In the genomic region with DNA sequence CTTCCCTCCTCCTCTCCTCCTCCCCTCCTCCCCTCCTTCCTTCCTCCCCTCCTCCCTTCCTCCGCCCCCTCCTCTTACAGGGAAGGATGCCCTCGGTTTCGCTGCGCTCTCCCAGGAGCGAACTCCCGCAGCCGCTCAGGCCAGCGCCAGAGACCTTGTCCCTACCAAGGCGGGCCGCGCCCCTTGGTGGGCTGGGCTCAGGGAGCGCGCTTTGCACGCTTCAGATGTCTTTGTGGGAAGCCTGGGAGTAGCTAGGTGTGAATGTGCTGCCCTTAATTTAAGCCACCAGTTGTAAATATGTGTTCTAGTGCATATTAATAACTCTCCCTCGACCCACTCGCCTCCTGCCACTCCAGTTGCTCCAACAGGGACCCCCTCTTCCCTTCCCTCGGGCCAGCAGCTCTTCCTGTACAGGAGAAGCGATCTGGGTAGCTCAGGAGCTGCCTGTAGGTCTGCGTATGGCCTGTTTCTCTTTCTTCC, we compare ENCODE assay signal across 7 cellular contexts. TPM values are rescaled to one million over a fixed set of nuclear protein-coding genes. Genes with fewer than 3 reads are reported as not detected.
DNase-seq lines count a peak whose midpoint lies in the region; ATAC-seq and TF ChIP-seq lines count a peak whose summit lies in the region.

No MANE protein-coding gene starts in this region.

- no peak overlapping the region for H3K56ac ChIP-seq in H9 (ENCODE audit: insufficient read length, low read depth, low read length)

- no peaks in the 10 kb centered on the region for H3K36me3 ChIP-seq in PC-9 (ENCODE audit: low read depth)
- H3K36me3 ChIP-seq in mesenchymal stem cell (ENCODE audit: control insufficient read depth in 1 of 2, insufficient read depth in 2 of 2, low read depth in 1 of 2, low read length in 2 of 2), result no peaks in the 10 kb centered on the region
- H3K36me3 ChIP-seq in upper lobe of left lung, result no peaks in the 10 kb centered on the region

- H3K4me3 Mint-ChIP-seq in H9, result peak overlapping the region; percentile 65 to 93

- no peak for TF ChIP-seq CTCF in H9 (conservative IDR thresholded peaks at IDR 0.05)
- TF ChIP-seq CTCF in PC-9 (conservative IDR thresholded peaks at IDR 0.05), result no peak
- TF ChIP-seq CTCF in choroid plexus epithelial cell (conservative IDR thresholded peaks at IDR 0.05; ENCODE audit: low read depth, low read length), result no peak
- TF ChIP-seq CTCF in upper lobe of left lung (IDR thresholded peaks at IDR 0.05), result no peak

- no peak overlapping the region for H3K27ac ChIP-seq in H9 (ENCODE audit: insufficient read length, low read depth, low read length)
- H3K27ac ChIP-seq in PC-9, result no peak overlapping the region
- H3K27ac ChIP-seq in mesenchymal stem cell (ENCODE audit: low read length, poor library complexity, severe bottlenecking), result no peak overlapping the region
- peak overlapping the region in 2 of 4 donors; percentile 21 to 63 for H3K27ac ChIP-seq in upper lobe of left lung

- H3K4ac ChIP-seq in H9 (ENCODE audit: low read depth, low read length), result no peak overlapping the region
- H3K4ac ChIP-seq in mesenchymal stem cell (ENCODE audit: low read depth in 1 of 2, low read length in 2 of 2), result no peak overlapping the region

- CTCF ChIA-PET in PC-9 (lab: Charles Lee), result no interaction called here

- no TSS peak for BruUV-seq in PC-9 (replicated peaks; lab: Mats Ljungman, UMichigan)

- 0 out of 2 replicates have a peak, but pooled peaks cover 6% of the 10 kb centered on the region for H3F3A ChIP-seq in PC-9 (ENCODE audit: insufficient read depth, low read depth)

- DNase-seq in H9, result peak; percentile 87
- peak in 1 of 2 experiments; percentile 59 for DNase-seq in PC-9
- peak; percentile 31 for DNase-seq in choroid plexus epithelial cell (ENCODE audit: low read depth)
- peak; percentile 52 for DNase-seq in mesenchymal stem cell
- DNase-seq in upper lobe of left lung, result peak; percentile 40 to 87
- no peak for DNase-seq in AG08396 (ENCODE audit: low spot score)

- H2AK5ac ChIP-seq in H9 (ENCODE audit: insufficient read length, low read length), result no peak overlapping the region
- no peak overlapping the region for H2AK5ac ChIP-seq in mesenchymal stem cell (ENCODE audit: low read length, severe bottlenecking)

- H4K91ac ChIP-seq in H9 (ENCODE audit: insufficient read length, low read depth, low read length), result no peak overlapping the region
- no peak overlapping the region for H4K91ac ChIP-seq in mesenchymal stem cell (ENCODE audit: low read length)

- H2BK120ac ChIP-seq in H9 (ENCODE audit: low read depth, low read length, poor library complexity, severe bottlenecking) (no peak overlapping the region), mesenchymal stem cell (ENCODE audit: low read depth, low read length) (no peak overlapping the region)

- no peak for TF ChIP-seq EP300 in upper lobe of left lung (IDR thresholded peaks at IDR 0.05)

- no CpG with 5 or more reads among the region's 19 CpGs for WGBS in H9 (ENCODE audit: extremely low coverage, insufficient read length, low lambda C conversion rate)
- WGBS in mesenchymal stem cell, result under 1% methylated on average over 17 of the region's 19 CpGs
- WGBS in upper lobe of left lung, 2 donors, result 10 to 37% methylated on average over 6 to 19 of the region's 19 CpGs

- H3T11ph ChIP-seq in H9 (ENCODE audit: low read length), result no peak overlapping the region

- H3K27ac Mint-ChIP-seq in H9, result peak overlapping the region; percentile 16 to 86 (median 41); a peak in 3 of 7 replicates

- peak overlapping the region; percentile 0 for H3K9ac ChIP-seq in H9 (ENCODE audit: extremely low read depth, insufficient read length, low read length)
- peak overlapping the region; percentile 79 for H3K9ac ChIP-seq in mesenchymal stem cell (ENCODE audit: low read length)

- H2BK20ac ChIP-seq in H9 (ENCODE audit: low read depth, low read length, poor library complexity, severe bottlenecking), result no peak overlapping the region

- no peak overlapping the region for H2BK12ac ChIP-seq in H9 (ENCODE audit: insufficient read length, low read depth, low read length)
- H2BK12ac ChIP-seq in mesenchymal stem cell (ENCODE audit: low read length in 2 of 2), result no peak overlapping the region

- H3K9me3 ChIP-seq in H9 (ENCODE audit: control insufficient read depth, low read depth, low read length) (no peaks in the 10 kb centered on the region), PC-9 (ENCODE audit: insufficient read depth, low read depth) (no peaks in the 10 kb centered on the region), mesenchymal stem cell (ENCODE audit: control insufficient read depth, low read length) (no peaks in the 10 kb centered on the region), upper lobe of left lung (no peaks in the 10 kb centered on the region)

- no peaks in the 10 kb centered on the region; the same call in 1 of the 2 replicates for H3K27me3 ChIP-seq in H9 (ENCODE audit: insufficient read depth, low read length)
- peaks cover 30% of the 10 kb centered on the region; the same call in 1 of the 2 replicates for H3K27me3 ChIP-seq in PC-9 (ENCODE audit: insufficient read depth, low read depth)
- H3K27me3 ChIP-seq in mesenchymal stem cell (ENCODE audit: control insufficient read depth in 1 of 2, insufficient read depth in 1 of 2, low read length in 2 of 2), result no peaks in the 10 kb centered on the region
- no peaks in the 10 kb centered on the region for H3K27me3 ChIP-seq in upper lobe of left lung

- POLR2A ChIA-PET in PC-9 (lab: Charles Lee; ENCODE audit: unreplicated experiment), result interaction anchor here (0.6 kb wide), 1 partner anchor 8 kb away, joined by 5 read pairs; no protein-coding TSS in a partner anchor

- no peak overlapping the region for H2BK5ac ChIP-seq in H9 (ENCODE audit: insufficient read length, low read length)
- H2BK5ac ChIP-seq in mesenchymal stem cell (ENCODE audit: low read depth, low read length, poor library complexity, severe bottlenecking), result no peak overlapping the region

- H3K9me3 Mint-ChIP-seq in H9, result no peaks in the 10 kb centered on the region

- peak overlapping the region; percentile 51 for H3K4me2 ChIP-seq in H9 (ENCODE audit: insufficient read depth, insufficient read length, low read length)
- peak overlapping the region; percentile 98 for H3K4me2 ChIP-seq in PC-9
- peak overlapping the region; percentile 63 for H3K4me2 ChIP-seq in mesenchymal stem cell (ENCODE audit: low read length, poor library complexity, severe bottlenecking)

- H2AFZ ChIP-seq in H9 (ENCODE audit: low read length) (peak overlapping the region; percentile 61), PC-9 (peak overlapping the region; percentile 92; the same call in 1 of the 2 replicates), mesenchymal stem cell (ENCODE audit: low read depth, low read length) (no peak overlapping the region)

- peak in 1 of 2 donors; percentile 60 for ATAC-seq in upper lobe of left lung (ENCODE audit: low FRiP score in 2 of 2)
- ATAC-seq in HG02970 (IDR thresholded peaks at IDR 0.05; ENCODE audit: low FRiP score, unreplicated experiment), result no peak

- H3K4me1 Mint-ChIP-seq in H9, result peaks cover 15 to 19% of the 10 kb centered on the region in 2 experiments

- peaks cover 18% of the 10 kb centered on the region for H3K23me2 ChIP-seq in H9 (ENCODE audit: insufficient read length, low read depth, low read length, poor library complexity, severe bottlenecking)

- H3K18ac ChIP-seq in H9 (ENCODE audit: insufficient read length, low read depth, low read length), result no peak overlapping the region
- no peak overlapping the region for H3K18ac ChIP-seq in mesenchymal stem cell (ENCODE audit: low read depth in 1 of 2, low read length in 2 of 2)

- no peaks in the 10 kb centered on the region for H3K9me2 ChIP-seq in PC-9 (ENCODE audit: insufficient read depth)

- no peak overlapping the region for H3K14ac ChIP-seq in H9 (ENCODE audit: insufficient read depth, low read length)
- H3K14ac ChIP-seq in mesenchymal stem cell (ENCODE audit: low read length in 2 of 2), result no peak overlapping the region

- no peak overlapping the region for H4K8ac ChIP-seq in H9 (replicated peaks; ENCODE audit: insufficient read length, low read depth, low read length)
- no peak overlapping the region for H4K8ac ChIP-seq in mesenchymal stem cell (ENCODE audit: low read length)

- no peak overlapping the region for H4K5ac ChIP-seq in H9 (ENCODE audit: insufficient read length, low read depth, low read length)

- H3K79me1 ChIP-seq in H9 (ENCODE audit: insufficient read depth, low read depth, low read length, poor library complexity, severe bottlenecking) (no peaks in the 10 kb centered on the region), mesenchymal stem cell (replicated peaks; ENCODE audit: low read length, poor library complexity, severe bottlenecking) (no peaks in the 10 kb centered on the region)

- no peak for TF ChIP-seq POLR2A in upper lobe of left lung (IDR thresholded peaks at IDR 0.05)

- intact Hi-C loops in PC-9 (cut with micrococcal nuclease; ENCODE audit: unreplicated experiment), result loop anchor here (2.0 to 5.0 kb wide), 3 partner anchors 84 to 1035 kb away; partner anchors contain the start of gene PCNX1

- H3K79me2 ChIP-seq in H9 (ENCODE audit: insufficient read depth, low read length), result no peaks in the 10 kb centered on the region
- no peaks in the 10 kb centered on the region for H3K79me2 ChIP-seq in PC-9 (ENCODE audit: low read depth)

- H3K23ac ChIP-seq in H9 (ENCODE audit: insufficient read length, low read depth, low read length) (no peak overlapping the region), mesenchymal stem cell (ENCODE audit: low read length in 2 of 2) (no peak overlapping the region)

- H4K20me1 ChIP-seq in H9 (ENCODE audit: control insufficient read depth, insufficient read depth, insufficient read length) (no peaks in the 10 kb centered on the region), PC-9 (ENCODE audit: insufficient read depth) (no peaks in the 10 kb centered on the region)

- H2BK15ac ChIP-seq in H9 (ENCODE audit: low read depth, low read length), result no peak overlapping the region
- no peak overlapping the region for H2BK15ac ChIP-seq in mesenchymal stem cell (ENCODE audit: low read depth, poor library complexity, severe bottlenecking)

- H3K4me3 ChIP-seq in PC-9 (peak overlapping the region; percentile 74), choroid plexus epithelial cell (ENCODE audit: low read depth, low read length) (peak overlapping the region; percentile 71), mesenchymal stem cell (ENCODE audit: insufficient read depth in 1 of 2, low read depth in 1 of 2, low read length in 2 of 2) (peak overlapping the region; percentile 70 to 83), upper lobe of left lung (peak overlapping the region; percentile 43 to 77 (median 68))

- H3K27me3 Mint-ChIP-seq in H9 (ENCODE audit: low read depth), result peaks cover 57% of the 10 kb centered on the region

- no peaks in the 10 kb centered on the region for H3K4me1 ChIP-seq in H9 (ENCODE audit: insufficient read depth, low read length)
- 0 out of 2 replicates have a peak, but pooled peaks cover 5% of the 10 kb centered on the region for H3K4me1 ChIP-seq in PC-9 (replicated peaks; ENCODE audit: insufficient read depth)
- peaks cover 9% of the 10 kb centered on the region for H3K4me1 ChIP-seq in mesenchymal stem cell (ENCODE audit: control insufficient read depth, insufficient read depth, low read depth, low read length)
- H3K4me1 ChIP-seq in upper lobe of left lung, result peaks cover 8 to 20% (median 13%) of the 10 kb centered on the region in 4 donors

- H3K36me3 Mint-ChIP-seq in H9 (ENCODE audit: insufficient read depth in 1 of 3, low read depth in 3 of 3), result peaks cover 0 to 4% (median 2%) of the 10 kb centered on the region in 3 experiments; a peak in 3 of 7 replicates

RNA-seq across cellular contexts. Expression of gene MAP3K9, which starts 13.4 kb away (rescaled TPM):
- 18.3 and 20.0 TPM in 2 replicates for total RNA-seq in H9 (2021)
- 21.4 and 25.0 TPM in 2 replicates for total RNA-seq in PC-9 (2021)
- 0.41 TPM for polyA plus RNA-seq in mesenchymal stem cell (2013, experiment 1 of 2)
- 0.45 TPM for polyA plus RNA-seq in mesenchymal stem cell (2013, experiment 2 of 2)
- total RNA-seq in upper lobe of left lung, result 10 to 100 TPM in 3 of 6 donors, 1 to 10 TPM in 3; 7.6 to 14.5 (median 11.2) TPM
